ENCODE assay signal across 32 cellular contexts in genomic region chr7:1017586-1018333, GRCh38. TPM values are rescaled to one million over a fixed set of nuclear protein-coding genes. Genes with fewer than 3 reads are reported as not detected.
DNase-seq lines count a peak whose midpoint lies in the region; ATAC-seq and TF ChIP-seq lines count a peak whose summit lies in the region.
"Had no signal": no experiment of that assay in that cellular context is flagged by ENCODE, and none has a peak within 500 bp of the region (broad histone marks: within the 10 kb centered on the region; RNA-seq: fewer than 3 reads in every experiment).

No MANE protein-coding gene starts in this region.

- H3K36me3 Mint-ChIP-seq in T-helper 17 cell (ENCODE audit: low read depth) (peaks cover 2% of the 10 kb centered on the region), endothelial cell (ENCODE audit: low read depth, unreplicated experiment) (no peaks in the 10 kb centered on the region)
- H3K36me3 Mint-ChIP-seq in stimulated activated naive B cell treated with anti-CD40 and anti-IgM and Interleukin-4, amounts not matched to agents 10 μg/mL and 1 μg/mL and 100 μg/mL, for 72 hours = peaks cover 39 to 43% of the 10 kb centered on the region in 2 donors

- no peaks in the 10 kb centered on the region for H3K36me3 ChIP-seq in right atrium auricular region
- H3K36me3 ChIP-seq: cardiac muscle cell, transverse colon had no signal

- no peak overlapping the region for H3K4me3 ChIP-seq in right atrium auricular region
- H3K4me3 ChIP-seq: cardiac muscle cell, left ventricle myocardium inferior, transverse colon had no signal

- H3K4me3 Mint-ChIP-seq in T-helper 17 cell (no peak overlapping the region), endothelial cell (ENCODE audit: unreplicated experiment) (peak overlapping the region; percentile 42)
- H3K4me3 Mint-ChIP-seq in stimulated activated naive B cell treated with anti-CD40 and anti-IgM and Interleukin-4, amounts not matched to agents 10 μg/mL and 1 μg/mL and 100 μg/mL, for 72 hours = no peak overlapping the region
- H3K4me3 Mint-ChIP-seq: activated CD4-positive, alpha-beta memory T cell treated with anti-CD3 and anti-CD28 coated beads for 36 hours had no signal

- ATAC-seq in Right ventricle myocardium inferior = no peak
- no peak for ATAC-seq in T-helper 17 cell
- ATAC-seq in stimulated activated naive B cell treated with anti-CD40 and anti-IgM and Interleukin-4, amounts not matched to agents 10 μg/mL and 1 μg/mL and 100 μg/mL, for 72 hours (replicated peaks) = no peak
- ATAC-seq in left colon = no peak
- ATAC-seq: activated CD4-positive, CD25-positive, alpha-beta regulatory T cell treated with anti-CD3 and anti-CD28 coated beads, Interleukin-2, amount 50 U/mL, for 24 hours; activated naive CD4-positive, alpha-beta T cell treated with anti-CD3 and anti-CD28 coated beads, Interleukin-2, amount 50 U/mL, for 72 hours; esophagus mucosa; HCT116; Panc1; sciatic nerve had no signal

- H3K27ac Mint-ChIP-seq in T-helper 17 cell = peak overlapping the region; percentile 5
- peak overlapping the region; percentile 82 for H3K27ac Mint-ChIP-seq in endothelial cell (ENCODE audit: unreplicated experiment)
- H3K27ac Mint-ChIP-seq in stimulated activated naive B cell treated with anti-CD40 and anti-IgM and Interleukin-4, amounts not matched to agents 10 μg/mL and 1 μg/mL and 100 μg/mL, for 72 hours = peak overlapping the region; percentile 86
- H3K27ac Mint-ChIP-seq: activated CD4-positive, alpha-beta memory T cell treated with anti-CD3 and anti-CD28 coated beads for 36 hours had no signal

- TF ChIP-seq CTCF in right atrium auricular region (IDR thresholded peaks at IDR 0.05) (no peak), endothelial cell (IDR thresholded peaks at IDR 0.05; ENCODE audit: unreplicated experiment) (no peak)

- H3K27me3 Mint-ChIP-seq in T-helper 17 cell (no peaks in the 10 kb centered on the region), endothelial cell (ENCODE audit: unreplicated experiment) (peaks cover 19% of the 10 kb centered on the region)
- no peaks in the 10 kb centered on the region for H3K27me3 Mint-ChIP-seq in stimulated activated naive B cell treated with anti-CD40 and anti-IgM and Interleukin-4, amounts not matched to agents 10 μg/mL and 1 μg/mL and 100 μg/mL, for 72 hours
- H3K27me3 Mint-ChIP-seq: activated CD4-positive, alpha-beta memory T cell treated with anti-CD3 and anti-CD28 coated beads for 36 hours had no signal

- H3K27me3 ChIP-seq in right atrium auricular region = no peaks in the 10 kb centered on the region
- H3K27me3 ChIP-seq: BE2C, cardiac muscle cell, transverse colon had no signal

- peaks cover 13% of the 10 kb centered on the region for H3K4me1 Mint-ChIP-seq in T-helper 17 cell
- H3K4me1 Mint-ChIP-seq in endothelial cell (ENCODE audit: unreplicated experiment) = peaks cover 8% of the 10 kb centered on the region
- peaks cover 30 to 52% of the 10 kb centered on the region in 2 donors for H3K4me1 Mint-ChIP-seq in stimulated activated naive B cell treated with anti-CD40 and anti-IgM and Interleukin-4, amounts not matched to agents 10 μg/mL and 1 μg/mL and 100 μg/mL, for 72 hours

- in situ Hi-C loops in ACHN (cut with HindIII; ENCODE audit: low pct_ligation_motif_present, low pct_unique_long_range_greater_than_20kb, low sequenced_read_pairs) = no loop called here

- H3K9me3 ChIP-seq in right atrium auricular region (no peaks in the 10 kb centered on the region), T-helper 17 cell (ENCODE audit: control insufficient read depth, low read length, poor library complexity, severe bottlenecking) (no peaks in the 10 kb centered on the region)
- H3K9me3 ChIP-seq: BE2C, left ventricle myocardium inferior, transverse colon had no signal

- intact Hi-C loops in Right ventricle myocardium inferior (cut with DNase I) = no loop called here
- intact Hi-C loops in left colon (cut with DNase I, micrococcal nuclease) = no loop called here

- no peaks in the 10 kb centered on the region for H3K9me3 Mint-ChIP-seq in endothelial cell (ENCODE audit: unreplicated experiment)
- no peaks in the 10 kb centered on the region for H3K9me3 Mint-ChIP-seq in stimulated activated naive B cell treated with anti-CD40 and anti-IgM and Interleukin-4, amounts not matched to agents 10 μg/mL and 1 μg/mL and 100 μg/mL, for 72 hours
- H3K9me3 Mint-ChIP-seq: activated naive CD4-positive, alpha-beta T cell treated with anti-CD3 and anti-CD28 coated beads, Interleukin-2, amount 50 U/mL, for 72 hours had no signal

- DNase-seq in Right ventricle myocardium inferior (ENCODE audit: missing footprints) = peak; percentile 64
- no peak for DNase-seq in right atrium auricular region (ENCODE audit: low spot score)
- DNase-seq in T-helper 17 cell = no peak
- DNase-seq in endothelial cell (ENCODE audit: low spot score) = no peak
- no peak for DNase-seq in stimulated activated naive B cell treated with anti-CD40 and anti-IgM and Interleukin-4, amounts not matched to agents 10 μg/mL and 1 μg/mL and 100 μg/mL, for 72 hours
- no peak for DNase-seq in left colon
- DNase-seq in MV-4-11 (lab: John Stamatoyannopoulos, UW) = no peak
- no peak for DNase-seq in ACHN
- DNase-seq: activated CD4-positive, alpha-beta memory T cell treated with anti-CD3 and anti-CD28 coated beads for 36 hours; anterior cingulate cortex; BE2C; cortex of kidney; DMS53; glutamatergic neuron; left ventricle myocardium inferior; NCI-H1048; NCI-H1694; NCI-H748 treated with DMSO at 0.1 percent for 48 hours; SIG-M5; stimulated activated CD4-positive, alpha-beta T cell treated with anti-CD3 and anti-CD28 coated beads, Interleukin-4, amount 100 ng/mL, for 1 hour; transverse colon had no signal

- peaks cover 0 to 9% of the 10 kb centered on the region in 2 donors for H3K4me1 ChIP-seq in right atrium auricular region
- H3K4me1 ChIP-seq: BE2C, transverse colon had no signal

- no peak overlapping the region for H3K27ac ChIP-seq in right atrium auricular region
- H3K27ac ChIP-seq: cardiac muscle cell, left ventricle myocardium inferior, transverse colon had no signal

RNA-seq across cellular contexts. Expression of gene GPR146, which starts 26.6 kb away (rescaled TPM):
- total RNA-seq in Right ventricle myocardium inferior (30.6 TPM), right atrium auricular region (10 to 100 TPM; 13.4 to 18.6 TPM), T-helper 17 cell (10 to 100 TPM; 17.9 to 22.2 TPM), endothelial cell (ENCODE audit: unreplicated experiment) (8.1 TPM), left colon (1 to 10 TPM; 4.0 to 7.4 TPM)
- total RNA-seq: fibroblast of villous mesenchyme had no signal

RNA-seq across cellular contexts. Expression of gene CYP2W1, which starts 34.8 kb away (rescaled TPM):
- not detected for total RNA-seq in Right ventricle myocardium inferior
- total RNA-seq in right atrium auricular region = not detected
- total RNA-seq in T-helper 17 cell = not detected
- not detected for total RNA-seq in endothelial cell (ENCODE audit: unreplicated experiment)
- 1 to 10 TPM; 1.2 to 3.6 TPM for total RNA-seq in left colon
- total RNA-seq: activated CD4-positive, alpha-beta memory T cell treated with anti-CD3 and anti-CD28 coated beads for 36 hours; activated naive CD4-positive, alpha-beta T cell treated with anti-CD3 and anti-CD28 coated beads, Interleukin-2, amount 50 U/mL, for 72 hours; left ventricle myocardium inferior; mesenteric fat pad; posterior vena cava; subcutaneous adipose tissue had no signal

RNA-seq across cellular contexts. Expression of gene COX19, which starts 42.4 kb away (rescaled TPM):
- 8.2 TPM for total RNA-seq in Right ventricle myocardium inferior
- total RNA-seq in right atrium auricular region = 1 to 10 TPM; 2.8 to 5.5 TPM
- 10 to 100 TPM; 40.1 to 43.2 TPM for total RNA-seq in T-helper 17 cell
- 10.2 TPM for total RNA-seq in endothelial cell (ENCODE audit: unreplicated experiment)
- total RNA-seq in left colon = 10 to 100 TPM; 13.5 to 15.2 TPM

Comparison
In these comparisons a context has a peak if more than half of its experiments do, and no peak if none do; other contexts are left out.
1. H3K27ac Mint-ChIP-seq: peak in every context shown above with its lines; median percentile 86 in stimulated activated naive B cell treated with anti-CD40 and anti-IgM and Interleukin-4, amounts not matched to agents 10 μg/mL and 1 μg/mL and 100 μg/mL, for 72 hours; 82 in endothelial cell; 5 in T-helper 17 cell.